Comparison of ENCODE assay signal across 8 cellular contexts in the genomic region with DNA sequence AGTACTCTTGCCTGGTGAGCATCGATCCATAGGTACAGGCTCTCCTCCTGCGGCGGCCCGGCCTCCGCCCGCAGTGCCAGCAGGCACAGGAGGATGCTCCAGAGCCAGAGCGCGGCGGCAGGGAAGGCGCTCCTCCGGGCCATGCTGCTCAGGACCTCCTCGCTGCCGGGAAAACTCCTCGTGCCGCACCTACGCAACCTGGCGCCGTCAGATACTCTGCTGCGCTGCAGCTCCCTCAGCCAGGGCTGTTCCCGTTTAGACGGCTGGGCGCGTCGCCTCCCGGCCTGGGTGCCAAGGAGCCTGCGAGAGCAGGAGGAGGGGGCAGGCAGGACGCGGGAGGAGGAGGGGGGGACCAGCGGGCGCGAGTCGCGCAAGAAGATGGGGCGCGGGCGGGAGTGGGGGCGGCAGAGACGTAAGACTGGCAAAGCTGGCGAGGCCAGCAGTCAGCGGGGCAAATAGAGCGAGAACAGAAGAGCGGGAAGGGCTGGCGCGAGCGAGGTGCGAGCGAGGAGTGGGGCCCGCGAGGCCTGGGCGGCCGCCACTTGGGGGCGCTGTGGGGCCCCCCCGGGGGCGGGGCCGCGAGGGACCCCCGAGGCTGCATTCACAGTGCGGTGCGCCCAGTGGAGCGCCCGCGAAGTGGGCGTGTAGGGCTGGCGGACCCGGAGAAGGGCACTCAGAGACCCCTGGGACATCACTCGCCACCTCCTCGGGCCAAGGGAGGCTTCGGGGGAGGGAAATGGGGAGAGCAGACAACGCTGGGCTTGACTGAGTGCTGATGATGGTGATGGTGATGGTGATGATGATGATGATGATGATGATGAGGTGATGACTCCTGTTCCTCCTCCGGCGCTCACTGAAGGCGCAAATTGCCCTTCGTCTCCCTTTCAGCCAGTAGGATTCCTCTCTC. TPM values are rescaled to one million over a fixed set of nuclear protein-coding genes. Genes with fewer than 3 reads are reported as not detected.
A peak's percentile ranks its signal among the peaks of the same experiment; 100 is the strongest.
DNase-seq lines count a peak whose midpoint lies in the region; ATAC-seq and TF ChIP-seq lines count a peak whose summit lies in the region.

A gene with protein sequence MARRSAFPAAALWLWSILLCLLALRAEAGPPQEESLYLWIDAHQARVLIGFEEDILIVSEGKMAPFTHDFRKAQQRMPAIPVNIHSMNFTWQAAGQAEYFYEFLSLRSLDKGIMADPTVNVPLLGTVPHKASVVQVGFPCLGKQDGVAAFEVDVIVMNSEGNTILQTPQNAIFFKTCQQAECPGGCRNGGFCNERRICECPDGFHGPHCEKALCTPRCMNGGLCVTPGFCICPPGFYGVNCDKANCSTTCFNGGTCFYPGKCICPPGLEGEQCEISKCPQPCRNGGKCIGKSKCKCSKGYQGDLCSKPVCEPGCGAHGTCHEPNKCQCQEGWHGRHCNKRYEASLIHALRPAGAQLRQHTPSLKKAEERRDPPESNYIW (minus strand): TSS at position 257 of the 907 bp plus-strand sequence. CDS start 114 bp downstream, at position 143.

- H3K27me3 ChIP-seq in ovary = no peaks in the 10 kb centered on the region

- no peak for TF ChIP-seq POLR2A in ovary (IDR thresholded peaks at IDR 0.05)

- intact Hi-C loops in Right ventricle myocardium inferior (cut with DNase I) = loop anchor here (5.0 to 10.0 kb wide), 3 partner anchors 111 to 317 kb away; no protein-coding TSS in a partner anchor
- intact Hi-C loops in cardiac septum (cut with DNase I) = loop anchor here (5.0 kb wide), 1 partner anchor 229 kb away; no protein-coding TSS in a partner anchor
- intact Hi-C loops in ovary (cut with DNase I) = no loop called here

- DNase-seq in Right ventricle myocardium inferior (ENCODE audit: missing footprints) (peak; percentile 72), cardiac septum (ENCODE audit: low spot score) (no peak), HuH-7.5 (ENCODE audit: low spot score) (peak; percentile 25), fibroblast of pulmonary artery (ENCODE audit: low read depth) (peak; percentile 1), ovary (peak in 1 of 5 donors; percentile 17), amniotic stem cell (lab: John Stamatoyannopoulos, UW) (no peak)
- peak in 2 of 3 experiments; percentile 7 to 12 for DNase-seq in activated CD8-positive, alpha-beta memory T cell treated with anti-CD3 and anti-CD28 coated beads for 48 hours (ENCODE audit: low read depth in 2 of 3, low spot score in 2 of 3)
- no peak for DNase-seq in effector CD4-positive, alpha-beta T cell

- H3K9me3 ChIP-seq in ovary = peaks cover 0 to 7% of the 10 kb centered on the region in 2 donors

- no peak for TF ChIP-seq CTCF in fibroblast of pulmonary artery (IDR thresholded peaks at IDR 0.05; ENCODE audit: low read length, missing control alignments)
- TF ChIP-seq CTCF in ovary (IDR thresholded peaks at IDR 0.05) = no peak

- no peak for TF ChIP-seq EP300 in ovary (IDR thresholded peaks at IDR 0.05)

- H3K36me3 ChIP-seq in ovary = no peaks in the 10 kb centered on the region

- H3K4me1 ChIP-seq in ovary (ENCODE audit: insufficient read depth) = no peaks in the 10 kb centered on the region

- 4 to 6% (median 5%) methylated on average over 68 to 73 of the region's 73 CpGs for WGBS in ovary, 3 donors

- H3K4me3 ChIP-seq in fibroblast of pulmonary artery (replicated peaks; ENCODE audit: low read depth, low read length) = no peak within 1 kb of the TSS
- H3K4me3 ChIP-seq in ovary = peak within 1 kb of the TSS; percentile 12

- H3K27ac ChIP-seq in ovary = no peak within 1 kb of the TSS

- no peak for ATAC-seq in Right ventricle myocardium inferior

RNA-seq across cellular contexts. Expression of the gene that starts here (rescaled TPM):
- 0.62 TPM for total RNA-seq in Right ventricle myocardium inferior
- 0.13 TPM for total RNA-seq in cardiac septum
- 1 to 10 TPM in 3 of 7 donors, not detected in 4; 1.1 to 3.2 (median 2.0) TPM for total RNA-seq in ovary
- 1 to 10 TPM in 1 of 2 donors, under 1 TPM in 1; 0.11 to 6.7 TPM for polyA plus RNA-seq in ovary

Comparison
In these comparisons a context has a peak if more than half of its experiments do, and no peak if none do; other contexts are left out.
1. Peak in DNase-seq in Right ventricle myocardium inferior; RNA of the gene not detected or under 1 TPM.
2. DNase-seq: peak in HuH-7.5 (single experiment), activated CD8-positive, alpha-beta memory T cell treated with anti-CD3 and anti-CD28 coated beads for 48 hours (2 of 3) and fibroblast of pulmonary artery (single experiment); none in cardiac septum (single experiment), amniotic stem cell (single experiment) and effector CD4-positive, alpha-beta T cell (single experiment).
3. intact Hi-C loops: an anchor here in Right ventricle myocardium inferior (5.0 to 10.0 kb wide) and cardiac septum (5.0 kb wide); none called in ovary.